ENCODE assay signal across 1 cellular context in genomic region chr17:35808962-35809854, GRCh38.
A peak's percentile ranks its signal among the peaks of the same experiment; 100 is the strongest.
TF ChIP-seq lines count a peak whose summit lies in the region.

Gene TAF15, plus strand, starts transcription at chr17:35809484. Its CDS starts 86 bp downstream, at chr17:35809570.

TF ChIP-seq in K562, 482 proteins besides CTCF, POLR2A, EP300 and RAD21 (continued from another document and continues in another):
- TF ChIP-seq ARID4B (CRISPR knock-in tag; IDR thresholded peaks at IDR 0.05), result 0 out of 2 replicates have a peak, but pooled peaks have one; percentile 30
- TF ChIP-seq, protein P1, sequence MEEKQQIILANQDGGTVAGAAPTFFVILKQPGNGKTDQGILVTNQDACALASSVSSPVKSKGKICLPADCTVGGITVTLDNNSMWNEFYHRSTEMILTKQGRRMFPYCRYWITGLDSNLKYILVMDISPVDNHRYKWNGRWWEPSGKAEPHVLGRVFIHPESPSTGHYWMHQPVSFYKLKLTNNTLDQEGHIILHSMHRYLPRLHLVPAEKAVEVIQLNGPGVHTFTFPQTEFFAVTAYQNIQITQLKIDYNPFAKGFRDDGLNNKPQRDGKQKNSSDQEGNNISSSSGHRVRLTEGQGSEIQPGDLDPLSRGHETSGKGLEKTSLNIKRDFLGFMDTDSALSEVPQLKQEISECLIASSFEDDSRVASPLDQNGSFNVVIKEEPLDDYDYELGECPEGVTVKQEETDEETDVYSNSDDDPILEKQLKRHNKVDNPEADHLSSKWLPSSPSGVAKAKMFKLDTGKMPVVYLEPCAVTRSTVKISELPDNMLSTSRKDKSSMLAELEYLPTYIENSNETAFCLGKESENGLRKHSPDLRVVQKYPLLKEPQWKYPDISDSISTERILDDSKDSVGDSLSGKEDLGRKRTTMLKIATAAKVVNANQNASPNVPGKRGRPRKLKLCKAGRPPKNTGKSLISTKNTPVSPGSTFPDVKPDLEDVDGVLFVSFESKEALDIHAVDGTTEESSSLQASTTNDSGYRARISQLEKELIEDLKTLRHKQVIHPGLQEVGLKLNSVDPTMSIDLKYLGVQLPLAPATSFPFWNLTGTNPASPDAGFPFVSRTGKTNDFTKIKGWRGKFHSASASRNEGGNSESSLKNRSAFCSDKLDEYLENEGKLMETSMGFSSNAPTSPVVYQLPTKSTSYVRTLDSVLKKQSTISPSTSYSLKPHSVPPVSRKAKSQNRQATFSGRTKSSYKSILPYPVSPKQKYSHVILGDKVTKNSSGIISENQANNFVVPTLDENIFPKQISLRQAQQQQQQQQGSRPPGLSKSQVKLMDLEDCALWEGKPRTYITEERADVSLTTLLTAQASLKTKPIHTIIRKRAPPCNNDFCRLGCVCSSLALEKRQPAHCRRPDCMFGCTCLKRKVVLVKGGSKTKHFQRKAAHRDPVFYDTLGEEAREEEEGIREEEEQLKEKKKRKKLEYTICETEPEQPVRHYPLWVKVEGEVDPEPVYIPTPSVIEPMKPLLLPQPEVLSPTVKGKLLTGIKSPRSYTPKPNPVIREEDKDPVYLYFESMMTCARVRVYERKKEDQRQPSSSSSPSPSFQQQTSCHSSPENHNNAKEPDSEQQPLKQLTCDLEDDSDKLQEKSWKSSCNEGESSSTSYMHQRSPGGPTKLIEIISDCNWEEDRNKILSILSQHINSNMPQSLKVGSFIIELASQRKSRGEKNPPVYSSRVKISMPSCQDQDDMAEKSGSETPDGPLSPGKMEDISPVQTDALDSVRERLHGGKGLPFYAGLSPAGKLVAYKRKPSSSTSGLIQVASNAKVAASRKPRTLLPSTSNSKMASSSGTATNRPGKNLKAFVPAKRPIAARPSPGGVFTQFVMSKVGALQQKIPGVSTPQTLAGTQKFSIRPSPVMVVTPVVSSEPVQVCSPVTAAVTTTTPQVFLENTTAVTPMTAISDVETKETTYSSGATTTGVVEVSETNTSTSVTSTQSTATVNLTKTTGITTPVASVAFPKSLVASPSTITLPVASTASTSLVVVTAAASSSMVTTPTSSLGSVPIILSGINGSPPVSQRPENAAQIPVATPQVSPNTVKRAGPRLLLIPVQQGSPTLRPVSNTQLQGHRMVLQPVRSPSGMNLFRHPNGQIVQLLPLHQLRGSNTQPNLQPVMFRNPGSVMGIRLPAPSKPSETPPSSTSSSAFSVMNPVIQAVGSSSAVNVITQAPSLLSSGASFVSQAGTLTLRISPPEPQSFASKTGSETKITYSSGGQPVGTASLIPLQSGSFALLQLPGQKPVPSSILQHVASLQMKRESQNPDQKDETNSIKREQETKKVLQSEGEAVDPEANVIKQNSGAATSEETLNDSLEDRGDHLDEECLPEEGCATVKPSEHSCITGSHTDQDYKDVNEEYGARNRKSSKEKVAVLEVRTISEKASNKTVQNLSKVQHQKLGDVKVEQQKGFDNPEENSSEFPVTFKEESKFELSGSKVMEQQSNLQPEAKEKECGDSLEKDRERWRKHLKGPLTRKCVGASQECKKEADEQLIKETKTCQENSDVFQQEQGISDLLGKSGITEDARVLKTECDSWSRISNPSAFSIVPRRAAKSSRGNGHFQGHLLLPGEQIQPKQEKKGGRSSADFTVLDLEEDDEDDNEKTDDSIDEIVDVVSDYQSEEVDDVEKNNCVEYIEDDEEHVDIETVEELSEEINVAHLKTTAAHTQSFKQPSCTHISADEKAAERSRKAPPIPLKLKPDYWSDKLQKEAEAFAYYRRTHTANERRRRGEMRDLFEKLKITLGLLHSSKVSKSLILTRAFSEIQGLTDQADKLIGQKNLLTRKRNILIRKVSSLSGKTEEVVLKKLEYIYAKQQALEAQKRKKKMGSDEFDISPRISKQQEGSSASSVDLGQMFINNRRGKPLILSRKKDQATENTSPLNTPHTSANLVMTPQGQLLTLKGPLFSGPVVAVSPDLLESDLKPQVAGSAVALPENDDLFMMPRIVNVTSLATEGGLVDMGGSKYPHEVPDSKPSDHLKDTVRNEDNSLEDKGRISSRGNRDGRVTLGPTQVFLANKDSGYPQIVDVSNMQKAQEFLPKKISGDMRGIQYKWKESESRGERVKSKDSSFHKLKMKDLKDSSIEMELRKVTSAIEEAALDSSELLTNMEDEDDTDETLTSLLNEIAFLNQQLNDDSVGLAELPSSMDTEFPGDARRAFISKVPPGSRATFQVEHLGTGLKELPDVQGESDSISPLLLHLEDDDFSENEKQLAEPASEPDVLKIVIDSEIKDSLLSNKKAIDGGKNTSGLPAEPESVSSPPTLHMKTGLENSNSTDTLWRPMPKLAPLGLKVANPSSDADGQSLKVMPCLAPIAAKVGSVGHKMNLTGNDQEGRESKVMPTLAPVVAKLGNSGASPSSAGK (IDR thresholded peaks at IDR 0.05), result peak; percentile 51; the same call in 1 of the 2 replicates
- TF ChIP-seq ZSCAN29 (IDR thresholded peaks at IDR 0.05), result 0 out of 2 replicates have a peak, but pooled peaks have one; percentile 29
- TF ChIP-seq ESRRA (IDR thresholded peaks at IDR 0.05; ENCODE audit: borderline replicate concordance, low read depth), result peak; percentile 56; the same call in 1 of the 2 replicates
- TF ChIP-seq KDM5B (IDR thresholded peaks at IDR 0.05; ENCODE audit: insufficient replicate concordance, low read depth, low read length), result peak; percentile 93
- peak; percentile 49 for TF ChIP-seq FUS (optimal IDR thresholded peaks at IDR 0.05; ENCODE audit: low read depth, low read length)
- TF ChIP-seq, protein P2, sequence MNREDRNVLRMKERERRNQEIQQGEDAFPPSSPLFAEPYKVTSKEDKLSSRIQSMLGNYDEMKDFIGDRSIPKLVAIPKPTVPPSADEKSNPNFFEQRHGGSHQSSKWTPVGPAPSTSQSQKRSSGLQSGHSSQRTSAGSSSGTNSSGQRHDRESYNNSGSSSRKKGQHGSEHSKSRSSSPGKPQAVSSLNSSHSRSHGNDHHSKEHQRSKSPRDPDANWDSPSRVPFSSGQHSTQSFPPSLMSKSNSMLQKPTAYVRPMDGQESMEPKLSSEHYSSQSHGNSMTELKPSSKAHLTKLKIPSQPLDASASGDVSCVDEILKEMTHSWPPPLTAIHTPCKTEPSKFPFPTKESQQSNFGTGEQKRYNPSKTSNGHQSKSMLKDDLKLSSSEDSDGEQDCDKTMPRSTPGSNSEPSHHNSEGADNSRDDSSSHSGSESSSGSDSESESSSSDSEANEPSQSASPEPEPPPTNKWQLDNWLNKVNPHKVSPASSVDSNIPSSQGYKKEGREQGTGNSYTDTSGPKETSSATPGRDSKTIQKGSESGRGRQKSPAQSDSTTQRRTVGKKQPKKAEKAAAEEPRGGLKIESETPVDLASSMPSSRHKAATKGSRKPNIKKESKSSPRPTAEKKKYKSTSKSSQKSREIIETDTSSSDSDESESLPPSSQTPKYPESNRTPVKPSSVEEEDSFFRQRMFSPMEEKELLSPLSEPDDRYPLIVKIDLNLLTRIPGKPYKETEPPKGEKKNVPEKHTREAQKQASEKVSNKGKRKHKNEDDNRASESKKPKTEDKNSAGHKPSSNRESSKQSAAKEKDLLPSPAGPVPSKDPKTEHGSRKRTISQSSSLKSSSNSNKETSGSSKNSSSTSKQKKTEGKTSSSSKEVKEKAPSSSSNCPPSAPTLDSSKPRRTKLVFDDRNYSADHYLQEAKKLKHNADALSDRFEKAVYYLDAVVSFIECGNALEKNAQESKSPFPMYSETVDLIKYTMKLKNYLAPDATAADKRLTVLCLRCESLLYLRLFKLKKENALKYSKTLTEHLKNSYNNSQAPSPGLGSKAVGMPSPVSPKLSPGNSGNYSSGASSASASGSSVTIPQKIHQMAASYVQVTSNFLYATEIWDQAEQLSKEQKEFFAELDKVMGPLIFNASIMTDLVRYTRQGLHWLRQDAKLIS (CRISPR knock-in tag; IDR thresholded peaks at IDR 0.05), result peak; percentile 89
- peak; percentile 39; the same call in 1 of the 2 replicates for TF ChIP-seq FOSL1 (tag; conservative IDR thresholded peaks at IDR 0.05)
- TF ChIP-seq MXI1 (IDR thresholded peaks at IDR 0.05; ENCODE audit: low read depth, low read length), result no peak
- TF ChIP-seq BCLAF1 (IDR thresholded peaks at IDR 0.05; ENCODE audit: borderline replicate concordance in 1 of 2, control insufficient read depth in 1 of 2, low read depth in 2 of 2, low read length in 1 of 2), result peak in 1 of 2 experiments; percentile 97; a peak in 2 of 4 replicates
- TF ChIP-seq ERF (CRISPR knock-in tag; IDR thresholded peaks at IDR 0.05), result 0 out of 2 replicates have a peak, but pooled peaks have one; percentile 48
- peak in 1 of 2 experiments; percentile 27; a peak in 1 of 4 replicates for TF ChIP-seq TEAD1 (CRISPR knock-in tag; IDR thresholded peaks at IDR 0.05)
- peak; percentile 64; the same call in 1 of the 2 replicates for TF ChIP-seq ZNF436 (CRISPR knock-in tag; IDR thresholded peaks at IDR 0.05)
- no peak for TF ChIP-seq LARP7 (IDR thresholded peaks at IDR 0.05)
- TF ChIP-seq WHSC1 (IDR thresholded peaks at IDR 0.05; ENCODE audit: low read length), result no peak
- no peak for TF ChIP-seq IFI16 (CRISPR knock-in tag; IDR thresholded peaks at IDR 0.05)
- TF ChIP-seq, protein P3, sequence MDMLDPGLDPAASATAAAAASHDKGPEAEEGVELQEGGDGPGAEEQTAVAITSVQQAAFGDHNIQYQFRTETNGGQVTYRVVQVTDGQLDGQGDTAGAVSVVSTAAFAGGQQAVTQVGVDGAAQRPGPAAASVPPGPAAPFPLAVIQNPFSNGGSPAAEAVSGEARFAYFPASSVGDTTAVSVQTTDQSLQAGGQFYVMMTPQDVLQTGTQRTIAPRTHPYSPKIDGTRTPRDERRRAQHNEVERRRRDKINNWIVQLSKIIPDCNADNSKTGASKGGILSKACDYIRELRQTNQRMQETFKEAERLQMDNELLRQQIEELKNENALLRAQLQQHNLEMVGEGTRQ (CRISPR knock-in tag; IDR thresholded peaks at IDR 0.05), result no peak
- no peak for TF ChIP-seq ZNF217 (CRISPR knock-in tag; IDR thresholded peaks at IDR 0.05)
- TF ChIP-seq ZNF212 (CRISPR knock-in tag; IDR thresholded peaks at IDR 0.05), result 0 out of 2 replicates have a peak, but pooled peaks have one; percentile 49
- 0 out of 2 replicates have a peak, but pooled peaks have one; percentile 54 for TF ChIP-seq PKNOX1 (IDR thresholded peaks at IDR 0.05)
- TF ChIP-seq NCOA2 (IDR thresholded peaks at IDR 0.05; ENCODE audit: partially characterized antibody in 2 of 2), result no peak
- TF ChIP-seq MAZ (CRISPR knock-in tag; conservative IDR thresholded peaks at IDR 0.05 in 1 of 2, IDR thresholded peaks at IDR 0.05 in 1 of 2), result peak; percentile 67 to 85
